ENCODE assay signal across 9 cellular contexts in the genomic region with DNA sequence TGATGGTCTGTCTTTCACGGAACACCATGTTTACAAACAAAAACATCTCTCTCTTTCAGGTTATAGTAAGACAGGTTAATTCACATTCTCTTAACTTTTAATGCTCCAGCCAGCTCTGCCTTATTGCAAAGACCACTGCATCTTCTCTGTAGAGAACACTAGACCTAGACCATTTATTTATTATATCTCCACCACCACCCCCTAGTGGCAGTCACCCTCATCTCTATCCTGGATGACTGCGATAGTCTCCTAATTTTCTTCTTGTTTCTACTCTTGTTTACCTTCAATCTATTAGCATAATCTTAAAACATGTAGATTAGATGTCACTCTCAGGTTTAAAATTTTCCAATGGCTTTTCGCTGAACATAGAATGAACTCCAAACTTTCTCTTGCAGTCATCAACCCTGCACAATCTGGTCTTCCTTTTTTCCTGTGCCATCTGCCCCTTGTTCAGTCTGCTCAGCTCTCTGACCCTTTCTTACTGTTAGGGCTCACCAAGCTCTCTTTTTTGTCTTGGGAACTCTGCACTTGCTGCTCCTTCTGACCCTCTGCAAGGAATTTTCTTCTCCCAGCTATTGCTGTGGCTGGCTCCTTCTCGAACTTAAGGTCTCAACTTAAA.
DNase-seq lines count a peak whose midpoint lies in the region; ATAC-seq and TF ChIP-seq lines count a peak whose summit lies in the region.
"Had no signal": no experiment of that assay in that cellular context is flagged by ENCODE, and none has a peak within 500 bp of the region (broad histone marks: within the 10 kb centered on the region; RNA-seq: fewer than 3 reads in every experiment).

No MANE protein-coding gene starts in this region.

- TF ChIP-seq CTCF in AG09309 (IDR thresholded peaks at IDR 0.05; ENCODE audit: control insufficient read depth, insufficient read depth, low read depth, low read length, missing control alignments) (peak; percentile 57), LNCaP clone FGC (IDR thresholded peaks at IDR 0.05; ENCODE audit: control insufficient read depth, extremely low read depth, insufficient read depth) (peak; percentile 74), VCaP (conservative IDR thresholded peaks at IDR 0.05) (peak; percentile 78), type B pancreatic cell (conservative IDR thresholded peaks at IDR 0.05) (peak; percentile 75)

- no peaks in the 10 kb centered on the region for H3K4me1 Mint-ChIP-seq in type B pancreatic cell (ENCODE audit: unreplicated experiment)

- H3K4me3 ChIP-seq in AG09309 (ENCODE audit: control insufficient read depth, low read depth, low read length) (no peak overlapping the region), LNCaP clone FGC (ENCODE audit: low read depth, low read length) (no peak overlapping the region)

- DNase-seq in AG09309 (ENCODE audit: low read depth) (no peak), LNCaP clone FGC (ENCODE audit: low read depth) (no peak), hepatic stellate cell (ENCODE audit: low spot score) (peak; percentile 21), type B pancreatic cell (ENCODE audit: extremely low spot score, unreplicated experiment) (no peak), 8988T (no peak)

- no peaks in the 10 kb centered on the region for H3K36me3 Mint-ChIP-seq in type B pancreatic cell

- peaks cover 19% of the 10 kb centered on the region for H3K27me3 Mint-ChIP-seq in type B pancreatic cell

- H3K9me3 Mint-ChIP-seq in type B pancreatic cell = no peaks in the 10 kb centered on the region
- H3K9me3 Mint-ChIP-seq: dendritic cell treated with granulocyte-macrophage colony-stimulating factor and Interleukin-4, amounts not matched to agents 40 ng/mL and 50 ng/mL, for 4 days had no signal

- H3K4me3 Mint-ChIP-seq in type B pancreatic cell = no peak overlapping the region
- H3K4me3 Mint-ChIP-seq: dendritic cell treated with granulocyte-macrophage colony-stimulating factor and Interleukin-4, amounts not matched to agents 40 ng/mL and 50 ng/mL, for 4 days had no signal

- H3K27ac Mint-ChIP-seq in type B pancreatic cell = no peak overlapping the region
- H3K27ac Mint-ChIP-seq: dendritic cell treated with granulocyte-macrophage colony-stimulating factor and Interleukin-4, amounts not matched to agents 40 ng/mL and 50 ng/mL, for 4 days had no signal

- ATAC-seq in GM18498 (IDR thresholded peaks at IDR 0.05; ENCODE audit: unreplicated experiment) (peak; percentile 42), GM18861 (IDR thresholded peaks at IDR 0.05; ENCODE audit: unreplicated experiment) (no peak)

- H3K27ac ChIP-seq in VCaP = no peak overlapping the region
